ENCODE assay signal across 1 cellular context in the genomic region with DNA sequence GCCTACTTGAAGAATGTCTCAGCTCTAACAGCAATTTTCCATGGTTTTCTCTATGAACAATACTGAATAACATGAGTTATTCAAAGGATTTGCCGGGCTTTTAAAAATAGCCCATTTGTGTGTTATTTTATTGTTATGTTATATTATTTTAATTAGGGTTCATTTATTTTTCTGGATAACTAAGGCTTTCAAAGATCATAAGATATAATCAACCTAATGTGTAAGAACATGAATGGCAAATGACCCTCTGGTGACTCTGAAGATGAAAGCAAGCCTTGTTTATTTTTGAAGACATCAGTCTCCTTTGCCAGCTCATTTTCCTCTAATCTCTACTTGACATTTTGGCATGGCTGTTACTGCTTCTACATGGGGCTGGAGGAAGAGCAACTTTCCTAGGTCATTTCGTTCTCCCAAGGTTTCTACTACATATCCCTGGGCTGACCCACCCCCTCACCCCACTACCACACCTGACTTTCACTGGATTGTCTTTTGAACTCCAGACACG.
TF ChIP-seq lines count a peak whose summit lies in the region.

No MANE protein-coding gene starts in this region.

TF ChIP-seq in GM23338, 12 proteins besides CTCF, POLR2A, EP300 and RAD21 (continued from another document):
- TF ChIP-seq ETS1 (IDR thresholded peaks at IDR 0.05) (no peak), ZNF331 (CRISPR knock-in tag; IDR thresholded peaks at IDR 0.05; ENCODE audit: low read depth) (no peak), REST (IDR thresholded peaks at IDR 0.05; ENCODE audit: unreplicated experiment) (no peak), EZH2 (IDR thresholded peaks at IDR 0.05; ENCODE audit: low read depth, unreplicated experiment) (no peak), STAT1 (IDR thresholded peaks at IDR 0.05; ENCODE audit: unreplicated experiment) (no peak), ZNF462 (CRISPR knock-in tag; IDR thresholded peaks at IDR 0.05) (no peak)
